1 cellular context compared by ENCODE assay signal in the genomic region with DNA sequence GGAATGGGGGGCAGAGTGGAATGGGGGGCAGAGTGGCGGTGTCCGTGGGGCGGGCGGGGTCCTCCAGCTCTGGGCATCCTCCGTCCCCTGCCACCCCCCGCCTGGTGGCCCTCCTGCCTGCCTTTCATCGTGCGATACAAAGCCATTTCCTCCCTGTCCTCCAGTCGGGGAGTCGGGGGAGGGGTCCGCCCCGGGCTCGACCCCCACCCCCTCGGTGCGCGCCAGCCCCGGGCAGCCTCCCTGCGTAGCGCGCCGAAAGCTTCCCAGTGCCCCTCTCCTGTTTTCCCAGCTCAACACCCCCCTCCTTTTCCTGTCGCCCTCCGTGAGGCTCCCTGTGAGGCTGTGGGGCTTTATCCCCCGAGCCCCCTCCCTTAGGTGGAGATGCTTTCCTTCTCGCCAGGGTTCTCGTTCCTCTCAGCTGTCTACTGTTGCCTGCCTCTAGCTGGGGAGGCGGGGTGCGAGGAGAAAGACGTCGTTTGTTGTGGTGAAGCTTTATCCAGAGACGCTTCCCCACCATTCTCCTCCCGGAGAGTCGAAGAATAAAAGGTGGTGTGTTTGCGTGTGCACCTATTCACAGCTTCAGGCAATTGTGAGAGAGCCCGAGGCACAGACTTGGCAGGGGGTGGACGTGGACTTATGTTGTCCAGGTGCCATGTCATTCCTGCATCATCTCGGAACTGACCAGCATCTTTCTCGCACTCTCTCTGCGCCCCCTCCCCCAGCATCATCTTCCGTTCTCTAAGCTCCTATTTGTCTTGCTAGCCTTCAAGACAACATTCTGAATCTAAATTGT.
TF ChIP-seq lines count a peak whose summit lies in the region.

No MANE protein-coding gene starts in this region.

TF ChIP-seq in IMR-90, 13 proteins besides CTCF, POLR2A, EP300 and RAD21:
- no peak for TF ChIP-seq RCOR1 (IDR thresholded peaks at IDR 0.05; ENCODE audit: insufficient replicate concordance, low read length)
